In the genomic region with DNA sequence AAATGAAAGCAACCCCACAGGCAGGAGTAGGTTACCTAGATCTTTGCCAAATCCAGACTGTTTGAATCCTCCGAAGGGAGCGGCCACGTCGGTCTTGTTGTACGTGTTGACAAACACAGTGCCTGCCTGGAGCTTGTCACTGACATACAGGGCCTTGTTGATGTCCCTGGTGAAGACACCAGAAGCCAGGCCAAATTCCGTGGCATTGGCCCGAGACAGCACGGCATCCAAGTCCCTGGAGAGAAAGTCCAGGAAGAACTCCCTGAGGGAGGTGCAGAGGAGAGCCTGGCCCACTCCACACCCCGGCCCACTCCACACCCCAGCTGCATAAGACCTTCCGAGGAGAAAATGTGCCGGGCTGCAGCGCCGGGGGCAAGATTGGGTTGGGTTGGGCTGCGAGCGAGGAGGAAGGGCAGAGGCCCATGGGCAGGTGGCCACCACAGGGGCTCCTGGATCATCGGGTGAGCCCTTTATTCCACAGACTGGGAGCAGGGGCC, we compare ENCODE assay signal across 31 cellular contexts. TPM values are rescaled to one million over a fixed set of nuclear protein-coding genes. Genes with fewer than 3 reads are reported as not detected.
DNase-seq lines count a peak whose midpoint lies in the region; ATAC-seq and TF ChIP-seq lines count a peak whose summit lies in the region.
"Had no signal": no experiment of that assay in that cellular context is flagged by ENCODE, and none has a peak within 500 bp of the region (broad histone marks: within the 10 kb centered on the region; RNA-seq: fewer than 3 reads in every experiment).

No MANE protein-coding gene starts in this region.

- no peaks in the 10 kb centered on the region for H3K9me3 ChIP-seq in left ventricle myocardium inferior (replicated peaks)
- H3K9me3 ChIP-seq: ascending aorta, mucosa of descending colon, pancreas, stomach, thyroid gland had no signal

- TF ChIP-seq CTCF in left ventricle myocardium inferior (IDR thresholded peaks at IDR 0.05; ENCODE audit: borderline replicate concordance) (no peak), coronary artery (IDR thresholded peaks at IDR 0.05) (no peak), type B pancreatic cell (conservative IDR thresholded peaks at IDR 0.05) (no peak)

- H3K9me3 Mint-ChIP-seq in natural killer cell treated with Interleukin-12 subunit alpha and Interleukin-12 subunit beta and Interleukin-15 and Interleukin-18, amount 100 ng/mL, for 72 hours: no peaks in the 10 kb centered on the region
- H3K9me3 Mint-ChIP-seq in type B pancreatic cell: no peaks in the 10 kb centered on the region
- no peaks in the 10 kb centered on the region for H3K9me3 Mint-ChIP-seq in T-helper 2 cell treated with Interferon-gamma antibody and Interleukin-4, amounts not matched to agents 5 μg/mL and 100 μg/mL, for 36 hours
- H3K9me3 Mint-ChIP-seq: activated B cell treated with CpG ODN at 0.5 μM for 24 hours; activated naive CD8-positive, alpha-beta T cell treated with anti-CD3 and anti-CD28 coated beads, Interleukin-2, amount 10 ng/mL, durations not matched to agents 7 days and 5 days; CD4-positive, alpha-beta T cell; nephron; T-cell had no signal

- intact Hi-C loops in Right ventricle myocardium superior (cut with DNase I): no loop called here
- intact Hi-C loops in left ventricle myocardium inferior (cut with micrococcal nuclease): no loop called here

- no peaks in the 10 kb centered on the region for H3K36me3 ChIP-seq in left ventricle myocardium inferior
- H3K36me3 ChIP-seq: cardiac muscle cell, thyroid gland had no signal

- H3K36me3 Mint-ChIP-seq in natural killer cell treated with Interleukin-12 subunit alpha and Interleukin-12 subunit beta and Interleukin-15 and Interleukin-18, amount 100 ng/mL, for 72 hours: no peaks in the 10 kb centered on the region
- no peaks in the 10 kb centered on the region for H3K36me3 Mint-ChIP-seq in type B pancreatic cell
- H3K36me3 Mint-ChIP-seq in T-helper 2 cell treated with Interferon-gamma antibody and Interleukin-4, amounts not matched to agents 5 μg/mL and 100 μg/mL, for 36 hours (ENCODE audit: low read depth): no peaks in the 10 kb centered on the region
- H3K36me3 Mint-ChIP-seq: activated naive CD8-positive, alpha-beta T cell treated with anti-CD3 and anti-CD28 coated beads, Interleukin-2, amount 10 ng/mL, durations not matched to agents 7 days and 5 days; T-cell had no signal

- H3K4me3 ChIP-seq in left ventricle myocardium inferior (no peak overlapping the region), coronary artery (no peak overlapping the region)
- H3K4me3 ChIP-seq: ascending aorta, cardiac muscle cell, GM12878, lung, mucosa of descending colon, pancreas, stomach, thyroid gland had no signal

- H3K4me1 Mint-ChIP-seq in natural killer cell treated with Interleukin-12 subunit alpha and Interleukin-12 subunit beta and Interleukin-15 and Interleukin-18, amount 100 ng/mL, for 72 hours (ENCODE audit: low read depth in 2 of 2): no peaks in the 10 kb centered on the region
- H3K4me1 Mint-ChIP-seq in type B pancreatic cell (ENCODE audit: unreplicated experiment): peaks cover 3% of the 10 kb centered on the region
- no peaks in the 10 kb centered on the region for H3K4me1 Mint-ChIP-seq in T-helper 2 cell treated with Interferon-gamma antibody and Interleukin-4, amounts not matched to agents 5 μg/mL and 100 μg/mL, for 36 hours (ENCODE audit: low read depth)
- H3K4me1 Mint-ChIP-seq: activated B cell treated with CpG ODN at 0.5 μM for 24 hours; activated naive CD8-positive, alpha-beta T cell treated with anti-CD3 and anti-CD28 coated beads, Interleukin-2, amount 10 ng/mL, durations not matched to agents 7 days and 5 days; T-cell had no signal

- no peaks in the 10 kb centered on the region for H3K27me3 ChIP-seq in left ventricle myocardium inferior (ENCODE audit: low read depth)
- H3K27me3 ChIP-seq: ascending aorta, cardiac muscle cell, pancreas, stomach, thyroid gland had no signal

- peak; percentile 24 for DNase-seq in Right ventricle myocardium superior
- DNase-seq in left ventricle myocardium inferior: no peak
- peak; percentile 36 for DNase-seq in coronary artery (ENCODE audit: low spot score)
- peak; percentile 53 for DNase-seq in natural killer cell treated with Interleukin-12 subunit alpha and Interleukin-12 subunit beta and Interleukin-15 and Interleukin-18, amount 100 ng/mL, for 72 hours (ENCODE audit: low spot score)
- DNase-seq in type B pancreatic cell (ENCODE audit: extremely low spot score, unreplicated experiment): peak; percentile 50
- no peak for DNase-seq in T-helper 2 cell treated with Interferon-gamma antibody and Interleukin-4, amounts not matched to agents 5 μg/mL and 100 μg/mL, for 36 hours (ENCODE audit: low spot score)
- no peak for DNase-seq in T1000 (lab: John Stamatoyannopoulos, UW)
- DNase-seq: activated B cell treated with CpG ODN at 0.5 μM for 24 hours; activated CD4-positive, alpha-beta T cell treated with anti-CD3 and anti-CD28 coated beads, Interleukin-2, amount 50 U/mL, for 1 hour; activated gamma-delta T cell; activated naive CD8-positive, alpha-beta T cell treated with anti-CD3 and anti-CD28 coated beads, Interleukin-2, amount 10 ng/mL, durations not matched to agents 7 days and 5 days; AML-193; CD4-positive, alpha-beta T cell; cortex of kidney; effector memory CD4-positive, alpha-beta T cell; erythroblast; mucosa of descending colon; NCI-H146; NCI-H2107; NCI-H446 treated with DMSO at 0.1 percent for 48 hours; stimulated activated CD8-positive, alpha-beta memory T cell treated with anti-CD3 and anti-CD28 coated beads, Interleukin-4, amount 100 ng/mL, for 48 hours; stomach; thyroid gland had no signal

- H3K4me3 Mint-ChIP-seq in natural killer cell treated with Interleukin-12 subunit alpha and Interleukin-12 subunit beta and Interleukin-15 and Interleukin-18, amount 100 ng/mL, for 72 hours: no peak overlapping the region
- H3K4me3 Mint-ChIP-seq in type B pancreatic cell: no peak overlapping the region
- no peak overlapping the region for H3K4me3 Mint-ChIP-seq in T-helper 2 cell treated with Interferon-gamma antibody and Interleukin-4, amounts not matched to agents 5 μg/mL and 100 μg/mL, for 36 hours
- H3K4me3 Mint-ChIP-seq: activated B cell treated with CpG ODN at 0.5 μM for 24 hours; activated naive CD8-positive, alpha-beta T cell treated with anti-CD3 and anti-CD28 coated beads, Interleukin-2, amount 10 ng/mL, durations not matched to agents 7 days and 5 days; CD4-positive, alpha-beta T cell; nephron; T-cell had no signal

- ATAC-seq in Right ventricle myocardium superior (ENCODE audit: poor library complexity) (no peak), GM21528 (IDR thresholded peaks at IDR 0.05; ENCODE audit: low FRiP score, unreplicated experiment) (no peak)
- no peak for ATAC-seq in natural killer cell treated with Interleukin-12 subunit alpha and Interleukin-12 subunit beta and Interleukin-15 and Interleukin-18, amount 100 ng/mL, for 72 hours
- ATAC-seq: GM12878, mucosa of descending colon, pancreas, T-cell had no signal

- H3K27ac ChIP-seq in left ventricle myocardium inferior (replicated peaks): no peak overlapping the region
- H3K27ac ChIP-seq in coronary artery: no peak overlapping the region
- H3K27ac ChIP-seq: ascending aorta, cardiac muscle cell, pancreas, stomach, thyroid gland had no signal

- H3K4me1 ChIP-seq in left ventricle myocardium inferior: peaks cover 26% of the 10 kb centered on the region
- H3K4me1 ChIP-seq: pancreas had no signal

- H3K27me3 Mint-ChIP-seq in natural killer cell treated with Interleukin-12 subunit alpha and Interleukin-12 subunit beta and Interleukin-15 and Interleukin-18, amount 100 ng/mL, for 72 hours: no peaks in the 10 kb centered on the region
- H3K27me3 Mint-ChIP-seq in type B pancreatic cell: no peaks in the 10 kb centered on the region
- H3K27me3 Mint-ChIP-seq in T-helper 2 cell treated with Interferon-gamma antibody and Interleukin-4, amounts not matched to agents 5 μg/mL and 100 μg/mL, for 36 hours (ENCODE audit: low read depth): no peaks in the 10 kb centered on the region
- H3K27me3 Mint-ChIP-seq: activated B cell treated with CpG ODN at 0.5 μM for 24 hours; activated naive CD8-positive, alpha-beta T cell treated with anti-CD3 and anti-CD28 coated beads, Interleukin-2, amount 10 ng/mL, durations not matched to agents 7 days and 5 days; CD4-positive, alpha-beta T cell had no signal

- H3K27ac Mint-ChIP-seq in natural killer cell treated with Interleukin-12 subunit alpha and Interleukin-12 subunit beta and Interleukin-15 and Interleukin-18, amount 100 ng/mL, for 72 hours: no peak overlapping the region
- no peak overlapping the region for H3K27ac Mint-ChIP-seq in type B pancreatic cell
- no peak overlapping the region for H3K27ac Mint-ChIP-seq in T-helper 2 cell treated with Interferon-gamma antibody and Interleukin-4, amounts not matched to agents 5 μg/mL and 100 μg/mL, for 36 hours
- H3K27ac Mint-ChIP-seq: activated B cell treated with CpG ODN at 0.5 μM for 24 hours; activated naive CD8-positive, alpha-beta T cell treated with anti-CD3 and anti-CD28 coated beads, Interleukin-2, amount 10 ng/mL, durations not matched to agents 7 days and 5 days; CD4-positive, alpha-beta T cell; nephron; T-cell had no signal

RNA-seq across cellular contexts. Expression of gene SLC41A3, which starts 21.8 kb away (rescaled TPM):
- total RNA-seq in Right ventricle myocardium superior: 34.7 TPM
- 30.2 TPM for total RNA-seq in left ventricle myocardium inferior
- 10 to 100 TPM; 30.4 to 36.4 TPM for total RNA-seq in natural killer cell treated with Interleukin-12 subunit alpha and Interleukin-12 subunit beta and Interleukin-15 and Interleukin-18, amount 100 ng/mL, for 72 hours
- total RNA-seq in type B pancreatic cell (ENCODE audit: low replicate concordance): 53.6 and 56.4 TPM in 2 replicates

Comparison
In these comparisons a context has a peak if more than half of its experiments do, and no peak if none do; other contexts are left out.
1. DNase-seq: peak in Right ventricle myocardium superior (single experiment), coronary artery (single experiment), natural killer cell treated with Interleukin-12 subunit alpha and Interleukin-12 subunit beta and Interleukin-15 and Interleukin-18, amount 100 ng/mL, for 72 hours (single experiment) and type B pancreatic cell (single experiment); none in left ventricle myocardium inferior (single experiment), T-helper 2 cell treated with Interferon-gamma antibody and Interleukin-4, amounts not matched to agents 5 μg/mL and 100 μg/mL, for 36 hours (single experiment) and T1000 (single experiment).